In genomic region chr12:13028825-13029570, GRCh38 we compare ENCODE assay signal across 18 cellular contexts. TPM values are rescaled to one million over a fixed set of nuclear protein-coding genes. Genes with fewer than 3 reads are reported as not detected.
DNase-seq lines count a peak whose midpoint lies in the region; TF ChIP-seq lines count a peak whose summit lies in the region.
"Had no signal": no experiment of that assay in that cellular context is flagged by ENCODE, and none has a peak within 500 bp of the region (broad histone marks: within the 10 kb centered on the region; RNA-seq: fewer than 3 reads in every experiment).

No MANE protein-coding gene starts in this region.

- no peak overlapping the region for H4K8ac ChIP-seq in H9 (replicated peaks; ENCODE audit: insufficient read length, low read depth, low read length)

- no peak overlapping the region for H2AFZ ChIP-seq in H9 (ENCODE audit: low read length)
- H2AFZ ChIP-seq in neural progenitor cell (replicated peaks), result no peak overlapping the region
- H2AFZ ChIP-seq in mammary epithelial cell (ENCODE audit: low read depth, low read length), result no peak overlapping the region

- H2BK12ac ChIP-seq in H9 (ENCODE audit: insufficient read length, low read depth, low read length), result no peak overlapping the region

- H3K4me1 Mint-ChIP-seq in H9 (peaks cover 14 to 20% of the 10 kb centered on the region in 2 experiments), endodermal cell (peaks cover 11% of the 10 kb centered on the region), neural progenitor cell (peaks cover 15% of the 10 kb centered on the region)

- H3T11ph ChIP-seq in H9 (ENCODE audit: low read length), result no peak overlapping the region

- H2AK5ac ChIP-seq in H9 (ENCODE audit: insufficient read length, low read length), result no peak overlapping the region

- H2BK5ac ChIP-seq in H9 (ENCODE audit: insufficient read length, low read length), result no peak overlapping the region

- no peak overlapping the region for H3K56ac ChIP-seq in H9 (ENCODE audit: insufficient read length, low read depth, low read length)

- no peaks in the 10 kb centered on the region for H3K23me2 ChIP-seq in H9 (ENCODE audit: insufficient read length, low read depth, low read length, poor library complexity, severe bottlenecking)

- CTCF ChIA-PET in mammary epithelial cell (lab: Charles Lee; ENCODE audit: low non-redundant PET), result no interaction called here

- H3K79me2 ChIP-seq in H9 (ENCODE audit: insufficient read depth, low read length) (no peaks in the 10 kb centered on the region), neural progenitor cell (ENCODE audit: low read depth) (no peaks in the 10 kb centered on the region), mammary epithelial cell (ENCODE audit: insufficient read depth, low read length) (no peaks in the 10 kb centered on the region)

- H3K4me2 ChIP-seq in H9 (ENCODE audit: insufficient read depth, insufficient read length, low read length) (no peak overlapping the region), neural progenitor cell (peak overlapping the region; percentile 47), mammary epithelial cell (ENCODE audit: insufficient read depth, low read depth, low read length) (no peak overlapping the region)
- H3K4me2 ChIP-seq: A549 had no signal

- in situ Hi-C loops in mammary epithelial cell (cut with MboI; ENCODE audit: low sequenced_read_pairs in 2 of 2), result no loop called here

- H3K36me3 ChIP-seq in endodermal cell (ENCODE audit: control insufficient read depth, insufficient read depth, low read length) (no peaks in the 10 kb centered on the region), neural progenitor cell (no peaks in the 10 kb centered on the region), mammary epithelial cell (ENCODE audit: insufficient read depth, low read length) (no peaks in the 10 kb centered on the region)
- H3K36me3 ChIP-seq: Peyer's patch, SJSA1 had no signal

- H3K27ac ChIP-seq in H9 (ENCODE audit: insufficient read length, low read depth, low read length), result no peak overlapping the region
- no peak overlapping the region for H3K27ac ChIP-seq in endodermal cell (ENCODE audit: low read depth, low read length)
- peak overlapping the region; percentile 62 for H3K27ac ChIP-seq in neural progenitor cell
- H3K27ac ChIP-seq in mammary epithelial cell (ENCODE audit: insufficient read depth, low read depth, low read length), result no peak overlapping the region
- H3K27ac ChIP-seq in substantia nigra (ENCODE audit: low read depth, low read length, poor library complexity, severe bottlenecking), result no peak overlapping the region
- H3K27ac ChIP-seq: A549, Peyer's patch, SJSA1 had no signal

- no peak overlapping the region for H4K91ac ChIP-seq in H9 (ENCODE audit: insufficient read length, low read depth, low read length)

- no peaks in the 10 kb centered on the region for H4K20me1 ChIP-seq in H9 (ENCODE audit: control insufficient read depth, insufficient read depth, insufficient read length)
- no peaks in the 10 kb centered on the region for H4K20me1 ChIP-seq in neural progenitor cell (ENCODE audit: low read depth)
- H4K20me1 ChIP-seq in mammary epithelial cell (ENCODE audit: insufficient read depth, low read length), result no peaks in the 10 kb centered on the region

- no peak overlapping the region for H2BK15ac ChIP-seq in H9 (ENCODE audit: low read depth, low read length)

- no peak overlapping the region for H3K9ac ChIP-seq in H9 (ENCODE audit: extremely low read depth, insufficient read length, low read length)
- H3K9ac ChIP-seq in endodermal cell (ENCODE audit: extremely low read depth, low read length, poor library complexity, severe bottlenecking), result no peak overlapping the region
- no peak overlapping the region for H3K9ac ChIP-seq in neural progenitor cell
- H3K9ac ChIP-seq in mammary epithelial cell (ENCODE audit: insufficient read depth, low read length), result no peak overlapping the region

- no peak overlapping the region for H3K4me3 ChIP-seq in endodermal cell (ENCODE audit: low read length)
- H3K4me3 ChIP-seq in neural progenitor cell, result no peak overlapping the region
- H3K4me3 ChIP-seq in mammary epithelial cell (replicated peaks in 1 of 3; ENCODE audit: insufficient read depth in 1 of 3, low read depth in 2 of 3, low read length in 3 of 3), result no peak overlapping the region
- H3K4me3 ChIP-seq: A549, Peyer's patch, SJSA1 had no signal

- no CpG with 5 or more reads among the region's 4 CpGs for WGBS in H9 (ENCODE audit: extremely low coverage, insufficient read length, low lambda C conversion rate)
- 61 to 86% methylated on average over 1 to 3 of the region's 4 CpGs for WGBS in endodermal cell (ENCODE audit: insufficient coverage in 1 of 2, insufficient read length in 1 of 2), 2 experiments
- WGBS in mammary epithelial cell (ENCODE audit: low coverage, missing lambda C conversion rate), result 91% methylated on average over 4 of the region's 4 CpGs

- TF ChIP-seq CTCF in H9 (conservative IDR thresholded peaks at IDR 0.05) (no peak), endodermal cell (conservative IDR thresholded peaks at IDR 0.05) (peak; percentile 64), neural progenitor cell (IDR thresholded peaks at IDR 0.05) (no peak), mammary epithelial cell (conservative IDR thresholded peaks at IDR 0.05 in 1 of 2, IDR thresholded peaks at IDR 0.05 in 1 of 2; ENCODE audit: extremely low read depth in 1 of 2, insufficient read depth in 1 of 2, low read depth in 1 of 2, low read length in 2 of 2) (no peak)

- dilution Hi-C loops in mammary epithelial cell (cut with HindIII; ENCODE audit: low sequenced_read_pairs), result no loop called here

- no peaks in the 10 kb centered on the region for H3K9me3 ChIP-seq in H9 (ENCODE audit: control insufficient read depth, low read depth, low read length)
- H3K9me3 ChIP-seq in endodermal cell (ENCODE audit: control insufficient read depth, low read length), result no peaks in the 10 kb centered on the region
- H3K9me3 ChIP-seq in neural progenitor cell (ENCODE audit: low read depth), result no peaks in the 10 kb centered on the region
- no peaks in the 10 kb centered on the region for H3K9me3 ChIP-seq in mammary epithelial cell (replicated peaks; ENCODE audit: insufficient read depth, low read length)
- H3K9me3 ChIP-seq: A549, Peyer's patch, SJSA1 had no signal

- H4K5ac ChIP-seq in H9 (ENCODE audit: insufficient read length, low read depth, low read length), result no peak overlapping the region

- no peak overlapping the region for H3K4ac ChIP-seq in H9 (ENCODE audit: low read depth, low read length)

- no peak overlapping the region for H2BK20ac ChIP-seq in H9 (ENCODE audit: low read depth, low read length, poor library complexity, severe bottlenecking)

- H2BK120ac ChIP-seq in H9 (ENCODE audit: low read depth, low read length, poor library complexity, severe bottlenecking), result no peak overlapping the region

- no peak overlapping the region for H3K18ac ChIP-seq in H9 (ENCODE audit: insufficient read length, low read depth, low read length)

- no TSS peak for BruUV-seq in mammary epithelial cell (replicated peaks; lab: Mats Ljungman, UMichigan)

- H3K9me3 Mint-ChIP-seq in H9, result no peaks in the 10 kb centered on the region
- H3K9me3 Mint-ChIP-seq in endodermal cell, result no peaks in the 10 kb centered on the region
- no peaks in the 10 kb centered on the region for H3K9me3 Mint-ChIP-seq in neural progenitor cell
- H3K9me3 Mint-ChIP-seq: CD14-positive monocyte had no signal

- H3K27me3 ChIP-seq in H9 (ENCODE audit: insufficient read depth, low read length) (no peaks in the 10 kb centered on the region), endodermal cell (ENCODE audit: control insufficient read depth, insufficient read depth, low read length, poor library complexity, severe bottlenecking) (no peaks in the 10 kb centered on the region), neural progenitor cell (no peaks in the 10 kb centered on the region), mammary epithelial cell (ENCODE audit: insufficient read depth, low read length) (no peaks in the 10 kb centered on the region)
- H3K27me3 ChIP-seq: Peyer's patch, SJSA1 had no signal

- H3K4me3 Mint-ChIP-seq in H9, result no peak overlapping the region
- H3K4me3 Mint-ChIP-seq in endodermal cell, result no peak overlapping the region
- no peak overlapping the region for H3K4me3 Mint-ChIP-seq in neural progenitor cell
- H3K4me3 Mint-ChIP-seq: B cell, CD14-positive monocyte had no signal

- peaks cover 6% of the 10 kb centered on the region for H3K4me1 ChIP-seq in H9 (ENCODE audit: insufficient read depth, low read length)
- peaks cover 4% of the 10 kb centered on the region for H3K4me1 ChIP-seq in endodermal cell (ENCODE audit: control insufficient read depth, insufficient read depth, low read length)
- peaks cover 45% of the 10 kb centered on the region for H3K4me1 ChIP-seq in neural progenitor cell
- no peaks in the 10 kb centered on the region for H3K4me1 ChIP-seq in mammary epithelial cell (ENCODE audit: insufficient read depth, low read length)
- H3K4me1 ChIP-seq: A549, Peyer's patch had no signal

- peak overlapping the region in 2 of 3 experiments; percentile 76 to 92; a peak in 4 of 7 replicates for H3K27ac Mint-ChIP-seq in H9
- H3K27ac Mint-ChIP-seq in endodermal cell, result no peak overlapping the region
- H3K27ac Mint-ChIP-seq in neural progenitor cell, result peak overlapping the region; percentile 18
- H3K27ac Mint-ChIP-seq: B cell, CD14-positive monocyte had no signal

- H3F3A ChIP-seq in neural progenitor cell (ENCODE audit: low read depth), result peaks cover 47% of the 10 kb centered on the region

- H3K79me1 ChIP-seq in H9 (ENCODE audit: insufficient read depth, low read depth, low read length, poor library complexity, severe bottlenecking), result no peaks in the 10 kb centered on the region

- no peak overlapping the region for H3K14ac ChIP-seq in H9 (ENCODE audit: insufficient read depth, low read length)

- no peak overlapping the region for H3K23ac ChIP-seq in H9 (ENCODE audit: insufficient read length, low read depth, low read length)

- H3K36me3 Mint-ChIP-seq in H9 (ENCODE audit: insufficient read depth in 1 of 3, low read depth in 3 of 3) (no peaks in the 10 kb centered on the region), endodermal cell (ENCODE audit: low read depth) (no peaks in the 10 kb centered on the region), neural progenitor cell (no peaks in the 10 kb centered on the region)
- H3K36me3 Mint-ChIP-seq: CD14-positive monocyte had no signal

- intact Hi-C loops in mammary epithelial cell (cut with micrococcal nuclease), result no loop called here

- DNase-seq in H9 (no peak), OCI-M1 (lab: John Stamatoyannopoulos, UW) (peak; percentile 57), endodermal cell (peak; percentile 73), neural progenitor cell (ENCODE audit: low spot score) (peak; percentile 75), mammary epithelial cell (no peak), substantia nigra (lab: John Stamatoyannopoulos, UW) (no peak), NCI-H510A (lab: John Stamatoyannopoulos, UW) (no peak), NCI-H748 treated with DMSO at 0.1 percent for 48 hours (lab: John Stamatoyannopoulos, UW) (no peak)
- DNase-seq: DMS79, Kasumi-1, NCI-H1417, NCI-H1694 treated with DMSO at 0.1 percent for 48 hours, NCI-H446, Peyer's patch had no signal

- H3K27me3 Mint-ChIP-seq in H9 (ENCODE audit: low read depth) (no peaks in the 10 kb centered on the region), endodermal cell (ENCODE audit: insufficient read depth) (peaks cover 15% of the 10 kb centered on the region), neural progenitor cell (ENCODE audit: insufficient read depth, low read depth) (no peaks in the 10 kb centered on the region)

RNA-seq across cellular contexts. Expression of gene FAM234B, which starts 15.2 kb away (rescaled TPM):
- total RNA-seq in H9 (2021) (20.2 and 20.8 TPM in 2 replicates), endodermal cell (10 to 100 TPM; 20.8 to 32.0 TPM), neural progenitor cell (ENCODE audit: low replicate concordance) (20.8 and 23.1 TPM in 2 replicates), mammary epithelial cell (1 to 10 TPM; 8.3 to 9.5 TPM)
- polyA plus RNA-seq in endodermal cell (2013, experiment 1 of 2), result 21.3 TPM
- 18.6 TPM for polyA plus RNA-seq in endodermal cell (2013, experiment 2 of 2)
- 5.1 TPM for polyA plus RNA-seq in mammary epithelial cell
- 17.0 TPM for polyA minus RNA-seq in mammary epithelial cell

RNA-seq across cellular contexts. Expression of gene HEBP1, which starts 28.9 kb away (rescaled TPM):
- total RNA-seq in H9 (2021), result 20.2 and 22.2 TPM in 2 replicates
- 10 to 100 TPM; 27.4 to 29.1 TPM for total RNA-seq in endodermal cell
- 38.6 TPM for polyA plus RNA-seq in endodermal cell (2013, experiment 1 of 2)
- polyA plus RNA-seq in endodermal cell (2013, experiment 2 of 2), result 38.0 TPM
- total RNA-seq in neural progenitor cell (ENCODE audit: low replicate concordance), result 7.4 and 8.6 TPM in 2 replicates
- 10 to 100 TPM; 13.5 to 36.5 TPM for total RNA-seq in mammary epithelial cell
- 26.4 TPM for polyA plus RNA-seq in mammary epithelial cell
- 41.7 TPM for polyA minus RNA-seq in mammary epithelial cell

Comparison
In these comparisons a context has a peak if more than half of its experiments do, and no peak if none do; other contexts are left out.
1. DNase-seq: peak in OCI-M1 (single experiment), endodermal cell (single experiment) and neural progenitor cell (single experiment); none in H9 (single experiment), mammary epithelial cell (single experiment), substantia nigra (0 of 49), NCI-H510A (single experiment) and NCI-H748 treated with DMSO at 0.1 percent for 48 hours (single experiment).